22 cellular contexts compared by ENCODE assay signal in the genomic region with DNA sequence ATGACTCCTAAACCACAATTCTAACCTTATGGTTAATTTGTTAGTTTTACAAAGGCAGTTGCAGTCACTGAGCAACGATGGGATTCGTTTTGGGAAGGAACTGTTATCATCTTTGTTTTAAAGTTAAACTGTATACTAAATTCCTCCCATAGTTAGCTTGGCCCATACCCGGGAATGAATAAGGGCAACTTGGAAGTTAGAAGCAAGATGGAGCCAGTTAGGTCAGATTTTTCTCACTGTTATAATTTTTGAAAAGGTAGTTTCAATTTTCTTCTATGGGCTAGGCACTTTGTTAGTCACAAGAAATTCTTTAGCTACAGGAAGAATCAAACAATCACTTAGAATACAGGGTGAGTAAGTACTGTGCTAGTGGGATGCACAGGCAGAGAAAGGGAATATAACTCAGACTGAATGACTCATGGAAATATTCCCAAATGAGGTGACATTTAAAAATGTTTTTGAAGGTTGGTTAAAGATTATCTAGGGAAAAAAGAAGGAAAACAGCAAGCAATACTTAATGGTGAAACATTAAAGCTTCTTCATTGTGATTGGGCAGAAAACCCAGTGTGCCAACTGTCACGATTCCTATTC.
DNase-seq lines count a peak whose midpoint lies in the region; TF ChIP-seq lines count a peak whose summit lies in the region.
"Had no signal": no experiment of that assay in that cellular context is flagged by ENCODE, and none has a peak within 500 bp of the region (broad histone marks: within the 10 kb centered on the region; RNA-seq: fewer than 3 reads in every experiment).

No MANE protein-coding gene starts in this region.

- H3K36me3 ChIP-seq in kidney epithelial cell (ENCODE audit: control insufficient read depth, insufficient read depth, low read length) = no peaks in the 10 kb centered on the region
- H3K36me3 ChIP-seq: right atrium auricular region, upper lobe of left lung had no signal

- in situ Hi-C loops in astrocyte of the spinal cord (cut with HindIII; ENCODE audit: low sequenced_read_pairs) = no loop called here

- no peak for TF ChIP-seq CTCF in astrocyte of the spinal cord (IDR thresholded peaks at IDR 0.05; ENCODE audit: low read depth, low read length)
- TF ChIP-seq CTCF in kidney epithelial cell (IDR thresholded peaks at IDR 0.05; ENCODE audit: insufficient read depth, low read length, poor library complexity, severe bottlenecking) = no peak

- DNase-seq in AG08395 (ENCODE audit: low spot score) (peak; percentile 24), HT1080 (ENCODE audit: low read depth) (peak; percentile 60), astrocyte of the spinal cord (ENCODE audit: low read depth, low spot score) (peak; percentile 44), kidney epithelial cell (ENCODE audit: low read depth) (peak; percentile 28), OCI-M1 (lab: John Stamatoyannopoulos, UW) (no peak), NCI-H526 (lab: John Stamatoyannopoulos, UW) (no peak), SKM-1 (lab: John Stamatoyannopoulos, UW; ENCODE audit: unreplicated experiment) (no peak)
- no peak for DNase-seq in stimulated activated CD4-positive, alpha-beta T cell treated with anti-CD3 and anti-CD28 coated beads, Interleukin-4, amount 100 ng/mL, for 24 hours
- DNase-seq: activated CD4-positive, CD25-positive, alpha-beta regulatory T cell treated with anti-CD3 and anti-CD28 coated beads, Interleukin-2, amount 50 U/mL, for 72 hours; activated naive CD8-positive, alpha-beta T cell treated with anti-CD3 and anti-CD28 coated beads, Interleukin-2, amount 10 ng/mL, durations not matched to agents 7 days and 5 days; CD8-positive, alpha-beta memory T cell; central memory CD4-positive, alpha-beta T cell; DND-41; effector CD4-positive, alpha-beta T cell; mucosa of descending colon; NCI-H1436; NCI-H2171 treated with DMSO at 0.1 percent for 48 hours; PC-9; stimulated activated naive CD8-positive, alpha-beta T cell treated with anti-CD3 and anti-CD28 coated beads, Interleukin-15, Interleukin-2, amounts not matched to agents 100 U/mL and 50 U/mL, for 24 hours; upper lobe of left lung had no signal

- H3K4me3 ChIP-seq in astrocyte of the spinal cord (ENCODE audit: low read depth, low read length) (no peak overlapping the region), kidney epithelial cell (ENCODE audit: low read depth, low read length) (no peak overlapping the region)
- H3K4me3 ChIP-seq: mucosa of descending colon, PC-9, right atrium auricular region, SK-N-MC, upper lobe of left lung had no signal

- no peaks in the 10 kb centered on the region for H3K27me3 ChIP-seq in kidney epithelial cell (ENCODE audit: control insufficient read depth, insufficient read depth, low read length)
- H3K27me3 ChIP-seq: right atrium auricular region, upper lobe of left lung had no signal

Comparison
In these comparisons a context has a peak if more than half of its experiments do, and no peak if none do; other contexts are left out.
1. DNase-seq: peak in AG08395 (single experiment), HT1080 (single experiment), astrocyte of the spinal cord (single experiment) and kidney epithelial cell (single experiment); none in OCI-M1 (single experiment), NCI-H526 (0 of 2), SKM-1 (single experiment) and stimulated activated CD4-positive, alpha-beta T cell treated with anti-CD3 and anti-CD28 coated beads, Interleukin-4, amount 100 ng/mL, for 24 hours (single experiment).